ENCODE assay signal across 20 cellular contexts in the genomic region with DNA sequence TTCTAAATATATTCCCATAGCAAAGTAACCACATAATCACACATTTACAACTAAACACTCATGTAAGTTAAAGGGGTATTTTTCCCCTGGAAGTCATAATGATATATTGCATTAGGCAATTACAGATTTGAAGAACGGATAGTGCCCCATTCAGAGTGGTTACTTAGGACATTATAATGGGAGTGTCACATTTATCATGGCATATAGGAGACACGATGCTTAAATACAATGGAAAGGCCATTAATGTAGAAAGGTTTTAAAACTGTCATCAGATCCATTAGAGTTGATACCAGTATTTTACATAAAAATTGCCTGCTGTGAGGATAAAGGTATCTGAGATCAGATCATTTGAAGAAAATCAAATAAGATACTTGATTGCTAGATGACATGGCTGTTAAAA.
"Had no signal": no experiment of that assay in that cellular context is flagged by ENCODE, and none has a peak within 500 bp of the region (broad histone marks: within the 10 kb centered on the region; RNA-seq: fewer than 3 reads in every experiment).

No MANE protein-coding gene starts in this region.

- ATAC-seq: heart left ventricle; mucosa of descending colon; naive thymus-derived CD8-positive, alpha-beta T cell had no signal

- H3K4me1 ChIP-seq: right atrium auricular region, sigmoid colon, stomach, transverse colon had no signal

- H3K36me3 ChIP-seq: heart left ventricle, right atrium auricular region, sigmoid colon, stomach, thoracic aorta, transverse colon had no signal

- H3K9me3 ChIP-seq: mucosa of descending colon, right atrium auricular region, thoracic aorta, transverse colon had no signal

- H3K27ac ChIP-seq: dorsolateral prefrontal cortex, heart left ventricle, right atrium auricular region, sigmoid colon, skin epidermis, stomach, thoracic aorta, transverse colon had no signal

- H3K4me3 ChIP-seq: dorsolateral prefrontal cortex, heart left ventricle, mucosa of descending colon, right atrium auricular region, sigmoid colon, skin epidermis, stomach, thoracic aorta, transverse colon had no signal

- DNase-seq: cortex of kidney; dorsolateral prefrontal cortex; effector CD8-positive, alpha-beta T cell; foreskin melanocyte; heart left ventricle; hippocampal formation; kidney glomerular epithelial cell; mammary epithelial cell; mucosa of descending colon; naive thymus-derived CD8-positive, alpha-beta T cell; posterior cingulate gyrus; sigmoid colon; stimulated activated CD4-positive, alpha-beta T cell treated with anti-CD3 and anti-CD28 coated beads, Interleukin-2, amount 100 ng/mL, for 24 hours; stimulated activated naive CD4-positive, alpha-beta T cell; stomach; substantia nigra; transverse colon had no signal
